ENCODE assay signal across 9 cellular contexts in genomic region chr22:35914357-35914664, GRCh38.
DNase-seq lines count a peak whose midpoint lies in the region; ATAC-seq and TF ChIP-seq lines count a peak whose summit lies in the region.
"Had no signal": no experiment of that assay in that cellular context is flagged by ENCODE, and none has a peak within 500 bp of the region (broad histone marks: within the 10 kb centered on the region; RNA-seq: fewer than 3 reads in every experiment).

No MANE protein-coding gene starts in this region.

- no peaks in the 10 kb centered on the region for H4K20me1 ChIP-seq in H9 (ENCODE audit: control insufficient read depth, insufficient read depth, insufficient read length)

- no peak overlapping the region for H2BK120ac ChIP-seq in H9 (ENCODE audit: low read depth, low read length, poor library complexity, severe bottlenecking)

- H3K27ac Mint-ChIP-seq in H9: peak overlapping the region in 2 of 3 experiments; percentile 96 to 99; a peak in 6 of 7 replicates
- H3K27ac Mint-ChIP-seq in activated T-helper 2 cell treated with anti-CD3 and anti-CD28 coated beads, Interferon-gamma antibody, Interleukin-2, Interleukin-4, amounts not matched to agents 10 μg/mL and 5 μg/mL and 100 μg/mL, durations not matched to agents 14 hours and 24 hours and 36 hours: no peak overlapping the region
- H3K27ac Mint-ChIP-seq in glutamatergic neuron (ENCODE audit: unreplicated experiment): peak overlapping the region; percentile 90

- no peak overlapping the region for H3K14ac ChIP-seq in H9 (ENCODE audit: insufficient read depth, low read length)

- no peaks in the 10 kb centered on the region for H3K27me3 Mint-ChIP-seq in H9 (ENCODE audit: low read depth)
- H3K27me3 Mint-ChIP-seq in activated T-helper 2 cell treated with anti-CD3 and anti-CD28 coated beads, Interferon-gamma antibody, Interleukin-2, Interleukin-4, amounts not matched to agents 10 μg/mL and 5 μg/mL and 100 μg/mL, durations not matched to agents 14 hours and 24 hours and 36 hours (ENCODE audit: low read depth): no peaks in the 10 kb centered on the region
- no peaks in the 10 kb centered on the region for H3K27me3 Mint-ChIP-seq in glutamatergic neuron (ENCODE audit: unreplicated experiment)

- no CpG with 5 or more reads among the region's 2 CpGs for WGBS in H9 (ENCODE audit: extremely low coverage, insufficient read length, low lambda C conversion rate)

- H3K36me3 Mint-ChIP-seq in H9 (ENCODE audit: insufficient read depth in 1 of 3, low read depth in 3 of 3) (no peaks in the 10 kb centered on the region), glutamatergic neuron (ENCODE audit: unreplicated experiment) (no peaks in the 10 kb centered on the region)
- H3K36me3 Mint-ChIP-seq in activated T-helper 2 cell treated with anti-CD3 and anti-CD28 coated beads, Interferon-gamma antibody, Interleukin-2, Interleukin-4, amounts not matched to agents 10 μg/mL and 5 μg/mL and 100 μg/mL, durations not matched to agents 14 hours and 24 hours and 36 hours (ENCODE audit: low read depth): no peaks in the 10 kb centered on the region

- H3K79me2 ChIP-seq in H9 (ENCODE audit: insufficient read depth, low read length): peaks cover 10% of the 10 kb centered on the region; the same call in 1 of the 2 replicates

- no peaks in the 10 kb centered on the region for H3K79me1 ChIP-seq in H9 (ENCODE audit: insufficient read depth, low read depth, low read length, poor library complexity, severe bottlenecking)

- no peak overlapping the region for H3K18ac ChIP-seq in H9 (ENCODE audit: insufficient read length, low read depth, low read length)

- H3K36me3 ChIP-seq in skeletal muscle satellite cell (ENCODE audit: insufficient read depth, low read length): no peaks in the 10 kb centered on the region

- H3K4me2 ChIP-seq in H9 (ENCODE audit: insufficient read depth, insufficient read length, low read length): peak overlapping the region; percentile 66
- H3K4me2 ChIP-seq in skeletal muscle satellite cell (ENCODE audit: low read length): peak overlapping the region; percentile 86

- no peak overlapping the region for H3T11ph ChIP-seq in H9 (ENCODE audit: low read length)

- H3K9ac ChIP-seq in H9 (ENCODE audit: extremely low read depth, insufficient read length, low read length): no peak overlapping the region
- peak overlapping the region; percentile 2 for H3K9ac ChIP-seq in skeletal muscle satellite cell (ENCODE audit: low read depth, low read length)

- H2BK5ac ChIP-seq in H9 (ENCODE audit: insufficient read length, low read length): no peak overlapping the region

- no peak overlapping the region for H2BK15ac ChIP-seq in H9 (ENCODE audit: low read depth, low read length)

- H2AFZ ChIP-seq in H9 (ENCODE audit: low read length): no peak overlapping the region

- no peaks in the 10 kb centered on the region for H3K9me3 Mint-ChIP-seq in H9
- H3K9me3 Mint-ChIP-seq in activated T-helper 2 cell treated with anti-CD3 and anti-CD28 coated beads, Interferon-gamma antibody, Interleukin-2, Interleukin-4, amounts not matched to agents 10 μg/mL and 5 μg/mL and 100 μg/mL, durations not matched to agents 14 hours and 24 hours and 36 hours: no peaks in the 10 kb centered on the region
- peaks cover 2% of the 10 kb centered on the region for H3K9me3 Mint-ChIP-seq in glutamatergic neuron (ENCODE audit: unreplicated experiment)

- H3K9me3 ChIP-seq in H9 (ENCODE audit: control insufficient read depth, low read depth, low read length) (no peaks in the 10 kb centered on the region), skeletal muscle satellite cell (replicated peaks; ENCODE audit: low read length) (no peaks in the 10 kb centered on the region)

- intact Hi-C loops in activated T-helper 2 cell treated with anti-CD3 and anti-CD28 coated beads, Interferon-gamma antibody, Interleukin-2, Interleukin-4, amounts not matched to agents 10 μg/mL and 5 μg/mL and 100 μg/mL, durations not matched to agents 14 hours and 24 hours and 36 hours (cut with micrococcal nuclease): no loop called here

- no peak overlapping the region for H3K56ac ChIP-seq in H9 (ENCODE audit: insufficient read length, low read depth, low read length)

- H3K4me3 Mint-ChIP-seq in H9 (peak overlapping the region; percentile 62 to 77; a peak in 4 of 5 replicates), glutamatergic neuron (ENCODE audit: unreplicated experiment) (peak overlapping the region; percentile 85)
- H3K4me3 Mint-ChIP-seq in activated T-helper 2 cell treated with anti-CD3 and anti-CD28 coated beads, Interferon-gamma antibody, Interleukin-2, Interleukin-4, amounts not matched to agents 10 μg/mL and 5 μg/mL and 100 μg/mL, durations not matched to agents 14 hours and 24 hours and 36 hours (ENCODE audit: low read depth): peak overlapping the region; percentile 13

- TF ChIP-seq CTCF in H9 (conservative IDR thresholded peaks at IDR 0.05): no peak
- TF ChIP-seq CTCF in glutamatergic neuron (IDR thresholded peaks at IDR 0.05; ENCODE audit: partially characterized antibody, unreplicated experiment): no peak

- H4K8ac ChIP-seq in H9 (replicated peaks; ENCODE audit: insufficient read length, low read depth, low read length): no peak overlapping the region

- H3K27ac ChIP-seq in H9 (ENCODE audit: insufficient read length, low read depth, low read length): no peak overlapping the region

- H3K27me3 ChIP-seq in H9 (ENCODE audit: insufficient read depth, low read length): no peaks in the 10 kb centered on the region
- H3K27me3 ChIP-seq in skeletal muscle satellite cell (ENCODE audit: control insufficient read depth, insufficient read depth, low read length): no peaks in the 10 kb centered on the region

- H3K4ac ChIP-seq in H9 (ENCODE audit: low read depth, low read length): no peak overlapping the region

- no peak overlapping the region for H2BK12ac ChIP-seq in H9 (ENCODE audit: insufficient read length, low read depth, low read length)

- H3K4me3 ChIP-seq in skeletal muscle satellite cell (ENCODE audit: low read length): peak overlapping the region; percentile 62

- no peak overlapping the region for H4K91ac ChIP-seq in H9 (ENCODE audit: insufficient read length, low read depth, low read length)

- DNase-seq in H9 (no peak), glutamatergic neuron (no peak), OCI-M1 (lab: John Stamatoyannopoulos, UW) (no peak)
- DNase-seq in activated T-helper 2 cell treated with anti-CD3 and anti-CD28 coated beads, Interferon-gamma antibody, Interleukin-2, Interleukin-4, amounts not matched to agents 10 μg/mL and 5 μg/mL and 100 μg/mL, durations not matched to agents 14 hours and 24 hours and 36 hours (ENCODE audit: low spot score): no peak
- DNase-seq: Karpas-422 had no signal

- H3K23ac ChIP-seq in H9 (ENCODE audit: insufficient read length, low read depth, low read length): no peak overlapping the region

- H3K4me1 Mint-ChIP-seq in H9: peaks cover 59% of the 10 kb centered on the region in 2 experiments
- peaks cover 16% of the 10 kb centered on the region for H3K4me1 Mint-ChIP-seq in activated T-helper 2 cell treated with anti-CD3 and anti-CD28 coated beads, Interferon-gamma antibody, Interleukin-2, Interleukin-4, amounts not matched to agents 10 μg/mL and 5 μg/mL and 100 μg/mL, durations not matched to agents 14 hours and 24 hours and 36 hours (ENCODE audit: low read depth)
- peaks cover 59% of the 10 kb centered on the region for H3K4me1 Mint-ChIP-seq in glutamatergic neuron (ENCODE audit: low read depth, unreplicated experiment)

- H4K5ac ChIP-seq in H9 (ENCODE audit: insufficient read length, low read depth, low read length): no peak overlapping the region

- H3K4me1 ChIP-seq in H9 (ENCODE audit: insufficient read depth, low read length) (peaks cover 16% of the 10 kb centered on the region), skeletal muscle satellite cell (ENCODE audit: control insufficient read depth, insufficient read depth, low read length) (peaks cover 36% of the 10 kb centered on the region)

- H3K23me2 ChIP-seq in H9 (ENCODE audit: insufficient read length, low read depth, low read length, poor library complexity, severe bottlenecking): no peaks in the 10 kb centered on the region

- ATAC-seq in HG02884 (IDR thresholded peaks at IDR 0.05; ENCODE audit: unreplicated experiment) (no peak), HG03354 (IDR thresholded peaks at IDR 0.05; ENCODE audit: poor library complexity, severe bottlenecking, unreplicated experiment) (no peak), HG02623 (IDR thresholded peaks at IDR 0.05; ENCODE audit: unreplicated experiment) (no peak)

- no peak overlapping the region for H2BK20ac ChIP-seq in H9 (ENCODE audit: low read depth, low read length, poor library complexity, severe bottlenecking)

- H2AK5ac ChIP-seq in H9 (ENCODE audit: insufficient read length, low read length): no peak overlapping the region

Comparison
In these comparisons a context has a peak if more than half of its experiments do, and no peak if none do; other contexts are left out.
1. H3K4me3 Mint-ChIP-seq: peak in every context shown above with its lines; median percentile 85 in glutamatergic neuron; 70 in H9; 13 in activated T-helper 2 cell treated with anti-CD3 and anti-CD28 coated beads, Interferon-gamma antibody, Interleukin-2, Interleukin-4, amounts not matched to agents 10 μg/mL and 5 μg/mL and 100 μg/mL, durations not matched to agents 14 hours and 24 hours and 36 hours.